2 cellular contexts compared by ENCODE assay signal in the genomic region with DNA sequence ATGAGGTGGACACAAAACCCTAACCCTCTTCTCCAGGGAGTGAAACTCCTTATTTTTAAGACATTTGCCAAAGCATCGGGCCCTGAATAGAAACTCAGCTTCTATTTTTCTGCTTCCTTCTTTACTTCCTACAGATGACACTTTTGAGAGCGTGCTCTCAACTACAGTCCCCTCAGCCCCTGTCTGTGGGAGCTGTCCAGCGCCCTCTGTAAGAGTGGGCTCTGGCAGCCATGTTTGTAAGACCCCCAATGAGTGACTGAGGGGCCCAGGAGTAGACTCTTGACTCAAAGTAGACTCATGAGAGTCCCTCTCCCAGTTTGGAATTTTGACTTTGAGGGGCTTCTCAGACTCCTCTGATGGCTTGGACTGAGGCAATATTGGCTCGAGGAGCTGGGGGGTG.
A peak's percentile ranks its signal among the peaks of the same experiment; 100 is the strongest.
TF ChIP-seq lines count a peak whose summit lies in the region.

No MANE protein-coding gene starts in this region.

TF ChIP-seq in HCT116, 20 proteins besides CTCF, POLR2A, EP300 and RAD21:
- no peak for TF ChIP-seq SIN3A (IDR thresholded peaks at IDR 0.05; ENCODE audit: low read depth)
- TF ChIP-seq, protein P1, sequence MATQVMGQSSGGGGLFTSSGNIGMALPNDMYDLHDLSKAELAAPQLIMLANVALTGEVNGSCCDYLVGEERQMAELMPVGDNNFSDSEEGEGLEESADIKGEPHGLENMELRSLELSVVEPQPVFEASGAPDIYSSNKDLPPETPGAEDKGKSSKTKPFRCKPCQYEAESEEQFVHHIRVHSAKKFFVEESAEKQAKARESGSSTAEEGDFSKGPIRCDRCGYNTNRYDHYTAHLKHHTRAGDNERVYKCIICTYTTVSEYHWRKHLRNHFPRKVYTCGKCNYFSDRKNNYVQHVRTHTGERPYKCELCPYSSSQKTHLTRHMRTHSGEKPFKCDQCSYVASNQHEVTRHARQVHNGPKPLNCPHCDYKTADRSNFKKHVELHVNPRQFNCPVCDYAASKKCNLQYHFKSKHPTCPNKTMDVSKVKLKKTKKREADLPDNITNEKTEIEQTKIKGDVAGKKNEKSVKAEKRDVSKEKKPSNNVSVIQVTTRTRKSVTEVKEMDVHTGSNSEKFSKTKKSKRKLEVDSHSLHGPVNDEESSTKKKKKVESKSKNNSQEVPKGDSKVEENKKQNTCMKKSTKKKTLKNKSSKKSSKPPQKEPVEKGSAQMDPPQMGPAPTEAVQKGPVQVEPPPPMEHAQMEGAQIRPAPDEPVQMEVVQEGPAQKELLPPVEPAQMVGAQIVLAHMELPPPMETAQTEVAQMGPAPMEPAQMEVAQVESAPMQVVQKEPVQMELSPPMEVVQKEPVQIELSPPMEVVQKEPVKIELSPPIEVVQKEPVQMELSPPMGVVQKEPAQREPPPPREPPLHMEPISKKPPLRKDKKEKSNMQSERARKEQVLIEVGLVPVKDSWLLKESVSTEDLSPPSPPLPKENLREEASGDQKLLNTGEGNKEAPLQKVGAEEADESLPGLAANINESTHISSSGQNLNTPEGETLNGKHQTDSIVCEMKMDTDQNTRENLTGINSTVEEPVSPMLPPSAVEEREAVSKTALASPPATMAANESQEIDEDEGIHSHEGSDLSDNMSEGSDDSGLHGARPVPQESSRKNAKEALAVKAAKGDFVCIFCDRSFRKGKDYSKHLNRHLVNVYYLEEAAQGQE (IDR thresholded peaks at IDR 0.05; ENCODE audit: low read depth): peak; percentile 19

TF ChIP-seq in WTC11, 78 proteins besides CTCF, POLR2A, EP300 and RAD21:
- no peak for TF ChIP-seq ELF4 (CRISPR knock-in tag; IDR thresholded peaks at IDR 0.05; ENCODE audit: low read depth)
- no peak for TF ChIP-seq ZNF121 (CRISPR knock-in tag; IDR thresholded peaks at IDR 0.05)
- TF ChIP-seq GRHL2 (CRISPR knock-in tag; IDR thresholded peaks at IDR 0.05; ENCODE audit: insufficient replicate concordance, severe bottlenecking): no peak
- TF ChIP-seq, protein P2, sequence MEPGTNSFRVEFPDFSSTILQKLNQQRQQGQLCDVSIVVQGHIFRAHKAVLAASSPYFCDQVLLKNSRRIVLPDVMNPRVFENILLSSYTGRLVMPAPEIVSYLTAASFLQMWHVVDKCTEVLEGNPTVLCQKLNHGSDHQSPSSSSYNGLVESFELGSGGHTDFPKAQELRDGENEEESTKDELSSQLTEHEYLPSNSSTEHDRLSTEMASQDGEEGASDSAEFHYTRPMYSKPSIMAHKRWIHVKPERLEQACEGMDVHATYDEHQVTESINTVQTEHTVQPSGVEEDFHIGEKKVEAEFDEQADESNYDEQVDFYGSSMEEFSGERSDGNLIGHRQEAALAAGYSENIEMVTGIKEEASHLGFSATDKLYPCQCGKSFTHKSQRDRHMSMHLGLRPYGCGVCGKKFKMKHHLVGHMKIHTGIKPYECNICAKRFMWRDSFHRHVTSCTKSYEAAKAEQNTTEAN (CRISPR knock-in tag; IDR thresholded peaks at IDR 0.05): no peak
- TF ChIP-seq, protein P3, sequence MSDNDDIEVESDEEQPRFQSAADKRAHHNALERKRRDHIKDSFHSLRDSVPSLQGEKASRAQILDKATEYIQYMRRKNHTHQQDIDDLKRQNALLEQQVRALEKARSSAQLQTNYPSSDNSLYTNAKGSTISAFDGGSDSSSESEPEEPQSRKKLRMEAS (CRISPR knock-in tag; IDR thresholded peaks at IDR 0.05): no peak
- no peak for TF ChIP-seq OVOL2 (CRISPR knock-in tag; IDR thresholded peaks at IDR 0.05; ENCODE audit: borderline replicate concordance)
- TF ChIP-seq, protein P4, sequence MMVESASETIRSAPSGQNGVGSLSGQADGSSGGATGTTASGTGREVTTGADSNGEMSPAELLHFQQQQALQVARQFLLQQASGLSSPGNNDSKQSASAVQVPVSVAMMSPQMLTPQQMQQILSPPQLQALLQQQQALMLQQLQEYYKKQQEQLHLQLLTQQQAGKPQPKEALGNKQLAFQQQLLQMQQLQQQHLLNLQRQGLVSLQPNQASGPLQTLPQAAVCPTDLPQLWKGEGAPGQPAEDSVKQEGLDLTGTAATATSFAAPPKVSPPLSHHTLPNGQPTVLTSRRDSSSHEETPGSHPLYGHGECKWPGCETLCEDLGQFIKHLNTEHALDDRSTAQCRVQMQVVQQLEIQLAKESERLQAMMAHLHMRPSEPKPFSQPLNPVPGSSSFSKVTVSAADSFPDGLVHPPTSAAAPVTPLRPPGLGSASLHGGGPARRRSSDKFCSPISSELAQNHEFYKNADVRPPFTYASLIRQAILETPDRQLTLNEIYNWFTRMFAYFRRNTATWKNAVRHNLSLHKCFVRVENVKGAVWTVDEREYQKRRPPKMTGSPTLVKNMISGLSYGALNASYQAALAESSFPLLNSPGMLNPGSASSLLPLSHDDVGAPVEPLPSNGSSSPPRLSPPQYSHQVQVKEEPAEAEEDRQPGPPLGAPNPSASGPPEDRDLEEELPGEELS (CRISPR knock-in tag; IDR thresholded peaks at IDR 0.05): no peak
- TF ChIP-seq NFATC4 (CRISPR knock-in tag; IDR thresholded peaks at IDR 0.05): no peak
- no peak for TF ChIP-seq ZNF232 (CRISPR knock-in tag; IDR thresholded peaks at IDR 0.05)
- TF ChIP-seq, protein P5, sequence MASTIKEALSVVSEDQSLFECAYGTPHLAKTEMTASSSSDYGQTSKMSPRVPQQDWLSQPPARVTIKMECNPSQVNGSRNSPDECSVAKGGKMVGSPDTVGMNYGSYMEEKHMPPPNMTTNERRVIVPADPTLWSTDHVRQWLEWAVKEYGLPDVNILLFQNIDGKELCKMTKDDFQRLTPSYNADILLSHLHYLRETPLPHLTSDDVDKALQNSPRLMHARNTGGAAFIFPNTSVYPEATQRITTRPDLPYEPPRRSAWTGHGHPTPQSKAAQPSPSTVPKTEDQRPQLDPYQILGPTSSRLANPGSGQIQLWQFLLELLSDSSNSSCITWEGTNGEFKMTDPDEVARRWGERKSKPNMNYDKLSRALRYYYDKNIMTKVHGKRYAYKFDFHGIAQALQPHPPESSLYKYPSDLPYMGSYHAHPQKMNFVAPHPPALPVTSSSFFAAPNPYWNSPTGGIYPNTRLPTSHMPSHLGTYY (CRISPR knock-in tag; IDR thresholded peaks at IDR 0.05): no peak
- TF ChIP-seq SP1 (CRISPR knock-in tag; conservative IDR thresholded peaks at IDR 0.05): no peak
- TF ChIP-seq MYBL2 (CRISPR knock-in tag; IDR thresholded peaks at IDR 0.05): no peak
- no peak for TF ChIP-seq SMAD4 (CRISPR knock-in tag; IDR thresholded peaks at IDR 0.05)
- no peak for TF ChIP-seq MXD4 (CRISPR knock-in tag; IDR thresholded peaks at IDR 0.05; ENCODE audit: borderline replicate concordance)
- no peak for TF ChIP-seq GTF2I (CRISPR knock-in tag; conservative IDR thresholded peaks at IDR 0.05)
- TF ChIP-seq, protein P6, sequence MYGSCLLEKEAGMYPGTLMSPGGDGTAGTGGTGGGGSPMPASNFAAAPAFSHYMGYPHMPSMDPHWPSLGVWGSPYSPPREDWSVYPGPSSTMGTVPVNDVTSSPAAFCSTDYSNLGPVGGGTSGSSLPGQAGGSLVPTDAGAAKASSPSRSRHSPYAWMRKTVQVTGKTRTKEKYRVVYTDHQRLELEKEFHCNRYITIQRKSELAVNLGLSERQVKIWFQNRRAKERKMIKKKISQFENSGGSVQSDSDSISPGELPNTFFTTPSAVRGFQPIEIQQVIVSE (CRISPR knock-in tag; IDR thresholded peaks at IDR 0.05; ENCODE audit: borderline replicate concordance): no peak
- no peak for TF ChIP-seq ZNF396 (CRISPR knock-in tag; IDR thresholded peaks at IDR 0.05; ENCODE audit: borderline replicate concordance)
- TF ChIP-seq NR2C2 (CRISPR knock-in tag; IDR thresholded peaks at IDR 0.05): no peak
- TF ChIP-seq ZNF219 (CRISPR knock-in tag; IDR thresholded peaks at IDR 0.05; ENCODE audit: borderline replicate concordance): no peak
